Comparison of ENCODE assay signal across 9 cellular contexts in the genomic region with DNA sequence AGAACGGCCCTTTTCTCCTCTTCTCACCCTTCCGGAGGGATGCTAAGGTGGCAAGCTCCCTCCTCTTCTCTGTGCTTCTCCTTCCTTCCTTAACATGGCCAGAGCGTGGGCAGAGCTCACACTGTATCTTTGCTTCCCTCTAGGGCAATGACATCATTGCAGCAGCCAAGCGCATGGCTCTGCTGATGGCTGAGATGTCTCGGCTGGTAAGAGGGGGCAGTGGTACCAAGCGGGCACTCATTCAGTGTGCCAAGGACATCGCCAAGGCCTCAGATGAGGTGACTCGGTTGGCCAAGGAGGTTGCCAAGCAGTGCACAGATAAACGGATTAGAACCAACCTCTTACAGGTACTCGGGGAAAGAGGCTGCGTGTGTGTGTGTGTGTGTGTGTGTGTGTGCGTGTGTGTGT. TPM values are rescaled to one million over a fixed set of nuclear protein-coding genes. Genes with fewer than 3 reads are reported as not detected.
DNase-seq lines count a peak whose midpoint lies in the region; ATAC-seq, FAIRE-seq and TF ChIP-seq lines count a peak whose summit lies in the region.
"Had no signal": no experiment of that assay in that cellular context is flagged by ENCODE, and none has a peak within 500 bp of the region (broad histone marks: within the 10 kb centered on the region; RNA-seq: fewer than 3 reads in every experiment).

No MANE protein-coding gene starts in this region.

- FAIRE-seq in keratinocyte (lab: Jason Lieb, UNC), result no peak
- FAIRE-seq: H1 had no signal

- H3K4me1 Mint-ChIP-seq in HFFc6 (ENCODE audit: low read depth), result peaks cover 67% of the 10 kb centered on the region

- H3K9me2 ChIP-seq in PC-3 (replicated peaks; ENCODE audit: low read length), result no peaks in the 10 kb centered on the region

- intact Hi-C loops in PC-3 (cut with micrococcal nuclease), result no loop called here

- H3K4me3 ChIP-seq in keratinocyte (ENCODE audit: control insufficient read depth in 2 of 3, extremely low read depth in 1 of 3, insufficient read depth in 2 of 3, low read depth in 1 of 3, low read length in 3 of 3), result no peak overlapping the region
- no peak overlapping the region for H3K4me3 ChIP-seq in subcutaneous abdominal adipose tissue (ENCODE audit: low read depth in 1 of 5, low read length in 5 of 5)
- H3K4me3 ChIP-seq in PC-3 (ENCODE audit: low read length), result no peak overlapping the region

- TF ChIP-seq CTCF in HFFc6 (IDR thresholded peaks at IDR 0.05) (no peak), keratinocyte (optimal IDR thresholded peaks at IDR 0.05 in 1 of 3, IDR thresholded peaks at IDR 0.05 in 1 of 3, conservative IDR thresholded peaks at IDR 0.05 in 1 of 3; ENCODE audit: extremely low read depth in 1 of 3, insufficient read depth in 2 of 3, low read length in 3 of 3) (no peak), PC-3 (conservative IDR thresholded peaks at IDR 0.05; ENCODE audit: low read depth, low read length) (no peak)

- H3K9ac ChIP-seq in keratinocyte (ENCODE audit: control insufficient read depth, extremely low read depth, insufficient read depth, low read length), result no peak overlapping the region
- no peak overlapping the region for H3K9ac ChIP-seq in subcutaneous abdominal adipose tissue (ENCODE audit: low read length in 5 of 5)
- H3K9ac ChIP-seq in PC-3 (ENCODE audit: low read length), result no peak overlapping the region

- no peaks in the 10 kb centered on the region; the same call in 1 of the 2 replicates for H3K9me3 Mint-ChIP-seq in HFFc6

- DNase-seq in HFFc6, result no peak
- DNase-seq in cerebellum (ENCODE audit: low spot score), result peak; percentile 32
- DNase-seq in keratinocyte (ENCODE audit: low read depth, low spot score), result no peak
- no peak for DNase-seq in NCI-H526 (lab: John Stamatoyannopoulos, UW)
- no peak for DNase-seq in iPS-NIHi7 (ENCODE audit: extremely low spot score)
- DNase-seq in PC-3, result no peak
- DNase-seq: NCI-H510A treated with DMSO at 0.1 percent for 48 hours had no signal

- no peaks in the 10 kb centered on the region for H3K9me3 ChIP-seq in keratinocyte (ENCODE audit: control insufficient read depth, low read depth, low read length)
- H3K9me3 ChIP-seq in subcutaneous abdominal adipose tissue (ENCODE audit: control insufficient read depth in 5 of 5, low read length in 5 of 5), result no peaks in the 10 kb centered on the region
- no peaks in the 10 kb centered on the region for H3K9me3 ChIP-seq in PC-3 (ENCODE audit: low read length)

- peaks cover 92% of the 10 kb centered on the region for H3K36me3 Mint-ChIP-seq in HFFc6 (ENCODE audit: low read depth)

- no peak overlapping the region for H2AFZ ChIP-seq in keratinocyte (ENCODE audit: control insufficient read depth, low read length)
- no peak overlapping the region for H2AFZ ChIP-seq in PC-3 (ENCODE audit: low read length)

- no peaks in the 10 kb centered on the region for H3K9me1 ChIP-seq in keratinocyte (ENCODE audit: control insufficient read depth, extremely low read depth, insufficient read depth, low read length)

- POLR2A ChIA-PET in PC-3 (lab: Charles Lee; ENCODE audit: unreplicated experiment), result no interaction called here

- H3K27ac ChIP-seq in keratinocyte (ENCODE audit: control insufficient read depth, insufficient read depth, low read length) (no peak overlapping the region), subcutaneous abdominal adipose tissue (ENCODE audit: low read depth, low read length) (peak overlapping the region; percentile 32), PC-3 (ENCODE audit: low read length) (no peak overlapping the region)

- H3K4me3 Mint-ChIP-seq in HFFc6, result peak overlapping the region; percentile 60

- peaks cover 27% of the 10 kb centered on the region for H3F3A ChIP-seq in PC-3 (ENCODE audit: low read length, unreplicated experiment)

- H4K20me1 ChIP-seq in keratinocyte (ENCODE audit: control insufficient read depth, extremely low read depth, insufficient read depth, low read length), result peaks cover 6% of the 10 kb centered on the region
- peaks cover 11% of the 10 kb centered on the region for H4K20me1 ChIP-seq in PC-3 (ENCODE audit: low read length)

- ATAC-seq in PC-3, result no peak

- H3K79me2 ChIP-seq in keratinocyte (ENCODE audit: control insufficient read depth, insufficient read depth, low read length) (no peaks in the 10 kb centered on the region), PC-3 (ENCODE audit: low read length) (0 out of 2 replicates have a peak, but pooled peaks cover 9% of the 10 kb centered on the region)

- dilution Hi-C loops in keratinocyte (cut with MboI; ENCODE audit: extremely low pct_ligation_motif_present, low sequenced_read_pairs), result no loop called here

- CTCF ChIA-PET in PC-3 (lab: Charles Lee), result interaction anchor here (0.7 kb wide), 1 partner anchor 11 kb away, joined by 4 read pairs; no protein-coding TSS in a partner anchor

- no TSS peak for BruUV-seq in PC-3 (replicated peaks; lab: Mats Ljungman, UMichigan)

- no peaks in the 10 kb centered on the region for H3K27me3 ChIP-seq in keratinocyte (ENCODE audit: control insufficient read depth, extremely low read depth, insufficient read depth, low read length)
- no peaks in the 10 kb centered on the region for H3K27me3 ChIP-seq in subcutaneous abdominal adipose tissue (ENCODE audit: control insufficient read depth in 5 of 5, insufficient read depth in 4 of 5, low read length in 5 of 5)
- no peaks in the 10 kb centered on the region for H3K27me3 ChIP-seq in PC-3 (ENCODE audit: low read length)

- peaks cover 54 to 60% of the 10 kb centered on the region in 2 experiments for H3K36me3 ChIP-seq in keratinocyte (ENCODE audit: control insufficient read depth in 2 of 2, extremely low read depth in 1 of 2, insufficient read depth in 2 of 2, low read length in 2 of 2)
- peaks cover 31 to 97% (median 90%) of the 10 kb centered on the region in 5 donors for H3K36me3 ChIP-seq in subcutaneous abdominal adipose tissue (ENCODE audit: control insufficient read depth in 5 of 5, insufficient read depth in 5 of 5, low read length in 5 of 5)
- peaks cover 95% of the 10 kb centered on the region for H3K36me3 ChIP-seq in PC-3 (ENCODE audit: low read depth, low read length)

- peak overlapping the region; percentile 73 for H3K27ac Mint-ChIP-seq in HFFc6

- H3K27me3 Mint-ChIP-seq in HFFc6 (ENCODE audit: insufficient read depth), result peaks cover 22% of the 10 kb centered on the region

- H3K4me2 ChIP-seq in keratinocyte (ENCODE audit: control insufficient read depth, extremely low read depth, insufficient read depth, low read depth, low read length) (peak overlapping the region; percentile 25), PC-3 (ENCODE audit: low read length) (no peak overlapping the region)

- H3K4me1 ChIP-seq in keratinocyte (ENCODE audit: control insufficient read depth, extremely low read depth, insufficient read depth, low read length) (peaks cover 23% of the 10 kb centered on the region), subcutaneous abdominal adipose tissue (ENCODE audit: control insufficient read depth in 5 of 5, insufficient read depth in 5 of 5, low read length in 5 of 5) (peaks cover 8 to 26% (median 19%) of the 10 kb centered on the region in 5 donors), PC-3 (ENCODE audit: insufficient read depth, low read length) (peaks cover 9% of the 10 kb centered on the region)

RNA-seq across cellular contexts. Expression of a gene that starts 36.6 kb away (rescaled TPM):
- total RNA-seq in HFFc6 (2021; fragmentation: NEBNext Ultra II Directional; extraction: Animal tissue kit (Norgen Biotek cat#: 25700)), result 10 to 100 TPM; 41.4 to 51.5 (median 47.0) TPM
- 43.3 TPM for total RNA-seq in cerebellum
- 37.1 to 53.5 TPM (median 44.1 TPM) in 3 replicates for polyA plus RNA-seq in keratinocyte
- 17.4 TPM for polyA plus RNA-seq in keratinocyte (2011; ENCODE audit: low read depth)
- 26.7 and 58.2 TPM in 2 replicates for polyA plus RNA-seq in keratinocyte (2011; cell fraction: cytosol; rRNA removed)
- 46.9 and 58.5 TPM in 2 replicates for polyA plus RNA-seq in keratinocyte (2011; cell fraction: nucleus; rRNA removed)
- polyA plus RNA-seq in keratinocyte (2012; ENCODE audit: low replicate concordance), result 18.9 and 25.8 TPM in 2 replicates
- 16.7 to 59.7 TPM (median 35.2 TPM) in 3 replicates for polyA minus RNA-seq in keratinocyte
- 33.6 TPM for polyA minus RNA-seq in keratinocyte (2011; cell fraction: cytosol; rRNA and poly(A)+ RNA removed)
- 24.9 and 45.7 TPM in 2 replicates for polyA minus RNA-seq in keratinocyte (2011; cell fraction: nucleus; rRNA and poly(A)+ RNA removed)
- 129 and 165 TPM in 2 replicates for total RNA-seq in PC-3 (2014; rRNA removed)

RNA-seq across cellular contexts. Expression of a gene that starts 37.0 kb away (rescaled TPM):
- 10 to 100 TPM; 74.1 to 97.6 (median 86.0) TPM for total RNA-seq in HFFc6 (2021; fragmentation: NEBNext Ultra II Directional; extraction: Animal tissue kit (Norgen Biotek cat#: 25700))
- total RNA-seq in cerebellum (44.1 TPM), PC-3 (2014; rRNA removed) (221 and 256 TPM in 2 replicates)
- 73.0 to 139 TPM (median 92.6 TPM) in 3 replicates for polyA plus RNA-seq in keratinocyte
- polyA plus RNA-seq in keratinocyte (2011; ENCODE audit: low read depth), result 54.7 TPM
- 66.4 and 127 TPM in 2 replicates for polyA plus RNA-seq in keratinocyte (2011; cell fraction: cytosol; rRNA removed)
- 54.4 and 63.4 TPM in 2 replicates for polyA plus RNA-seq in keratinocyte (2011; cell fraction: nucleus; rRNA removed)
- polyA plus RNA-seq in keratinocyte (2012; ENCODE audit: low replicate concordance), result 58.0 and 90.5 TPM in 2 replicates
- 12.8 to 83.9 TPM (median 38.5 TPM) in 3 replicates for polyA minus RNA-seq in keratinocyte
- 43.5 TPM for polyA minus RNA-seq in keratinocyte (2011; cell fraction: cytosol; rRNA and poly(A)+ RNA removed)
- polyA minus RNA-seq in keratinocyte (2011; cell fraction: nucleus; rRNA and poly(A)+ RNA removed), result 34.0 and 74.5 TPM in 2 replicates
